ENCODE assay signal across 8 cellular contexts in the genomic region with DNA sequence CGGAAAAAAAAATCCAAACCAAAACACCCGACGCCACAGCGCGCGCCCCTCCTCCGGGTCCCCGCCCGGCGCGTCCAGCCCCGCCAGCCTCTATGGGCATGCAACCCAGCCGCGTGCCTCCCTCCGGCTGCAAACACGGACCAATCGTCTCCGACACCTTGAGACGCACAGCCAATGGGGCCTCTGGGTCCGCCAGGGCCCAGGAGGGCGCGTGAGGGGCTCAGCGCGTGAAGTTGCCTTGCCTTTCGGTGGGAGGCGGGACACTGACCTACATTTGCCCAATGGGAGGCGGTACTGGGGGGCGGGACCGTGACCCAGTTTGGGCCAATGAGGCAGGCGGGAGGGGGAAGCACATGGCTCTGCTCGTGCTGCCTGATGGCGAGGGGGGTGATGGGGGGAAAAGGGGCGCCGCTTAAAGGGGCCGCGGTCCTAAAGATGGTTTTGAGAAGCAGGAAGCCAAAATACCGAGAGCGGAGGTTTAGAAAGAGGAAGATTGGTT. TPM values are rescaled to one million over a fixed set of nuclear protein-coding genes. Genes with fewer than 3 reads are reported as not detected.
DNase-seq lines count a peak whose midpoint lies in the region; ATAC-seq and TF ChIP-seq lines count a peak whose summit lies in the region.

No MANE protein-coding gene starts in this region.

- ATAC-seq in HG02623 (IDR thresholded peaks at IDR 0.05; ENCODE audit: unreplicated experiment) (peak; percentile 65), SK-N-SH treated with all-trans-retinoic acid at 6 μM for 48 hours (peak; percentile 85)
- ATAC-seq in activated naive CD4-positive, alpha-beta T cell treated with anti-CD3 and anti-CD28 coated beads, Interleukin-2, amount 50 U/mL, for 72 hours, result peak; percentile 52 to 85

- no peaks in the 10 kb centered on the region for H3K9me3 ChIP-seq in osteoblast (ENCODE audit: low read depth, low read length)
- H3K9me3 ChIP-seq in testis, result no peaks in the 10 kb centered on the region

- H3K27ac Mint-ChIP-seq in activated naive CD4-positive, alpha-beta T cell treated with anti-CD3 and anti-CD28 coated beads, Interleukin-2, amount 50 U/mL, for 72 hours, result peak overlapping the region; percentile 91 to 100

- intact Hi-C loops in testis (cut with DNase I; ENCODE audit: low total_unique reads), result no loop called here

- no peak for TF ChIP-seq POLR2A in testis (IDR thresholded peaks at IDR 0.05)

- H4K20me1 ChIP-seq in osteoblast (ENCODE audit: insufficient read depth, low read length), result no peaks in the 10 kb centered on the region

- no peaks in the 10 kb centered on the region for H3K27me3 ChIP-seq in GM06990 (replicated peaks; ENCODE audit: control insufficient read depth, insufficient read depth, low read length)
- peaks cover 5% of the 10 kb centered on the region for H3K27me3 ChIP-seq in osteoblast (ENCODE audit: insufficient read depth, low read length)
- no peaks in the 10 kb centered on the region for H3K27me3 ChIP-seq in testis

- peak overlapping the region; percentile 47 for H3K27ac ChIP-seq in osteoblast (ENCODE audit: low read depth, low read length)
- peak overlapping the region; percentile 98 to 99 for H3K27ac ChIP-seq in testis

- H3K4me1 ChIP-seq in osteoblast (ENCODE audit: insufficient read depth, low read length) (peaks cover 51% of the 10 kb centered on the region), testis (peaks cover 31% of the 10 kb centered on the region)

- 0% methylated on average over 12 to 38 of the region's 38 CpGs for WGBS in testis, 2 donors

- H3K9me3 Mint-ChIP-seq in activated naive CD4-positive, alpha-beta T cell treated with anti-CD3 and anti-CD28 coated beads, Interleukin-2, amount 50 U/mL, for 72 hours, result peaks cover 0 to 11% of the 10 kb centered on the region in 2 donors

- TF ChIP-seq CTCF in GM06990 (IDR thresholded peaks at IDR 0.05; ENCODE audit: insufficient read depth, low read length, poor library complexity, severe bottlenecking), result no peak
- TF ChIP-seq CTCF in osteoblast (IDR thresholded peaks at IDR 0.05; ENCODE audit: extremely low read depth, low read depth, low read length), result no peak
- peak in 1 of 3 experiments; percentile 12 for TF ChIP-seq CTCF in testis (IDR thresholded peaks at IDR 0.05)

- DNase-seq in GM06990 (ENCODE audit: extremely low read depth, insufficient read length) (peak; percentile 99), NCI-H1092 treated with DMSO at 0.1 percent for 48 hours (lab: John Stamatoyannopoulos, UW) (peak; percentile 94), globus pallidus (ENCODE audit: low spot score) (peak; percentile 99), osteoblast (ENCODE audit: insufficient read length, low spot score, missing footprints) (peak; percentile 100), testis (peak; percentile 100)
- peak; percentile 88 to 97 for DNase-seq in activated naive CD4-positive, alpha-beta T cell treated with anti-CD3 and anti-CD28 coated beads, Interleukin-2, amount 50 U/mL, for 72 hours (ENCODE audit: low spot score in 2 of 2)

- peak overlapping the region; percentile 66 for H3K4me3 ChIP-seq in GM06990 (replicated peaks; ENCODE audit: low read depth, low read length)
- peak overlapping the region; percentile 70 for H3K4me3 ChIP-seq in osteoblast (ENCODE audit: insufficient read depth, low read length)
- H3K4me3 ChIP-seq in testis, result peak overlapping the region; percentile 72 to 82

- no peaks in the 10 kb centered on the region for H3K79me2 ChIP-seq in osteoblast (ENCODE audit: insufficient read depth, low read length)

- H3K36me3 ChIP-seq in GM06990 (ENCODE audit: control insufficient read depth, insufficient read depth, low read length) (no peaks in the 10 kb centered on the region), osteoblast (ENCODE audit: insufficient read depth, low read length) (no peaks in the 10 kb centered on the region), testis (ENCODE audit: low read depth, missing control alignments) (no peaks in the 10 kb centered on the region)

- H3K36me3 Mint-ChIP-seq in activated naive CD4-positive, alpha-beta T cell treated with anti-CD3 and anti-CD28 coated beads, Interleukin-2, amount 50 U/mL, for 72 hours, result peaks cover 0 to 16% of the 10 kb centered on the region in 2 donors

- H2AFZ ChIP-seq in osteoblast (ENCODE audit: low read length), result peak overlapping the region; percentile 85

- H3K4me2 ChIP-seq in osteoblast (ENCODE audit: insufficient read depth, low read length), result peak overlapping the region; percentile 73

TF ChIP-seq in SK-N-SH treated with all-trans-retinoic acid at 6 μM for 48 hours, 23 proteins besides CTCF, POLR2A, EP300 and RAD21:
- peak; percentile 99 for TF ChIP-seq ARNTL (CRISPR knock-in tag; IDR thresholded peaks at IDR 0.05; ENCODE audit: borderline replicate concordance, low read depth)
- no peak for TF ChIP-seq PPARA (CRISPR knock-in tag; IDR thresholded peaks at IDR 0.05; ENCODE audit: borderline replicate concordance)
- no peak for TF ChIP-seq TSHZ2 (CRISPR knock-in tag; IDR thresholded peaks at IDR 0.05)

RNA-seq across cellular contexts. Expression of gene DBP, which starts 0.3 kb away (rescaled TPM):
- 10 to 100 TPM; 10.5 to 16.9 TPM for total RNA-seq in activated naive CD4-positive, alpha-beta T cell treated with anti-CD3 and anti-CD28 coated beads, Interleukin-2, amount 50 U/mL, for 72 hours
- 14.5 and 18.3 TPM in 2 replicates for total RNA-seq in osteoblast
- 10 to 100 TPM; 48.9 to 51.0 TPM for total RNA-seq in testis
- 30.4 TPM for polyA plus RNA-seq in testis (ENCODE audit: insufficient read depth, low read depth, low replicate concordance)

RNA-seq across cellular contexts. Expression of gene CA11, which starts 8.5 kb away (rescaled TPM):
- total RNA-seq in activated naive CD4-positive, alpha-beta T cell treated with anti-CD3 and anti-CD28 coated beads, Interleukin-2, amount 50 U/mL, for 72 hours, result 10 to 100 TPM in 1 of 2 donors, 1 to 10 TPM in 1; 7.9 to 10.9 TPM
- 1.8 and 2.7 TPM in 2 replicates for total RNA-seq in osteoblast
- 1 to 10 TPM; 6.3 to 6.8 TPM for total RNA-seq in testis
- 20.0 TPM for polyA plus RNA-seq in testis (ENCODE audit: insufficient read depth, low read depth, low replicate concordance)

RNA-seq across cellular contexts. Expression of gene SPHK2, which starts 18.2 kb away (rescaled TPM):
- 10 to 100 TPM; 25.7 to 40.4 TPM for total RNA-seq in activated naive CD4-positive, alpha-beta T cell treated with anti-CD3 and anti-CD28 coated beads, Interleukin-2, amount 50 U/mL, for 72 hours
- 13.0 and 13.3 TPM in 2 replicates for total RNA-seq in osteoblast
- total RNA-seq in testis, result 10 to 100 TPM; 31.2 to 43.1 TPM
- polyA plus RNA-seq in testis (ENCODE audit: insufficient read depth, low read depth, low replicate concordance), result 47.6 TPM

RNA-seq across cellular contexts. Expression of gene RPL18, which starts 18.5 kb away (rescaled TPM):
- total RNA-seq in activated naive CD4-positive, alpha-beta T cell treated with anti-CD3 and anti-CD28 coated beads, Interleukin-2, amount 50 U/mL, for 72 hours, result 1,000 to 10,000 TPM; 2,030 to 2,264 TPM
- total RNA-seq in osteoblast (1,357 and 1,526 TPM in 2 replicates), testis (1,000 to 10,000 TPM; 1,047 to 1,537 TPM)
- polyA plus RNA-seq in testis (ENCODE audit: insufficient read depth, low read depth, low replicate concordance), result 1,050 TPM

RNA-seq across cellular contexts. Expression of gene FAM83E, which starts 22.6 kb away (rescaled TPM):
- total RNA-seq in activated naive CD4-positive, alpha-beta T cell treated with anti-CD3 and anti-CD28 coated beads, Interleukin-2, amount 50 U/mL, for 72 hours, result 1 to 10 TPM; 5.5 to 9.1 TPM
- total RNA-seq in osteoblast, result 0.29 TPM in 1 of 2 replicates, not detected in the other
- total RNA-seq in testis, result 1 to 10 TPM in 1 of 2 donors, under 1 TPM in 1; 0.99 to 1.6 TPM
- 2.2 TPM for polyA plus RNA-seq in testis (ENCODE audit: insufficient read depth, low read depth, low replicate concordance)

Comparison
In these comparisons a context has a peak if more than half of its experiments do, and no peak if none do; other contexts are left out.
1. Peak in every context shown above with its lines: DNase-seq, ATAC-seq, H3K4me3 ChIP-seq and H3K27ac ChIP-seq.